ENCODE assay signal across 8 cellular contexts in genomic region chr7:113774182-113774807, GRCh38.
A peak's percentile ranks its signal among the peaks of the same experiment; 100 is the strongest.
DNase-seq lines count a peak whose midpoint lies in the region; ATAC-seq and TF ChIP-seq lines count a peak whose summit lies in the region.

No MANE protein-coding gene starts in this region.

- peaks cover 6 to 13% of the 10 kb centered on the region in 2 donors for H3K9me3 Mint-ChIP-seq in effector memory CD8-positive, alpha-beta T cell

- intact Hi-C loops in lower leg skin (cut with DNase I; ENCODE audit: low total_unique reads): no loop called here

- peak; percentile 84 for ATAC-seq in GM19467 (IDR thresholded peaks at IDR 0.05; ENCODE audit: unreplicated experiment)
- ATAC-seq in HG03442 (IDR thresholded peaks at IDR 0.05; ENCODE audit: unreplicated experiment): peak; percentile 90
- ATAC-seq in effector memory CD8-positive, alpha-beta T cell (replicated peaks): no peak

- H3K4me1 Mint-ChIP-seq in effector memory CD8-positive, alpha-beta T cell (ENCODE audit: low read depth in 2 of 2): no peaks in the 10 kb centered on the region

- TF ChIP-seq CTCF in lower leg skin (IDR thresholded peaks at IDR 0.05): no peak

- no peaks in the 10 kb centered on the region for H3K27me3 Mint-ChIP-seq in effector memory CD8-positive, alpha-beta T cell

- no peak overlapping the region for H3K4me3 ChIP-seq in lower leg skin (ENCODE audit: low read depth, poor library complexity, severe bottlenecking)

- H3K4me3 Mint-ChIP-seq in effector memory CD8-positive, alpha-beta T cell: no peak overlapping the region

- H3K27ac Mint-ChIP-seq in effector memory CD8-positive, alpha-beta T cell: no peak overlapping the region

- DNase-seq in DMS 273 (lab: John Stamatoyannopoulos, UW; ENCODE audit: unreplicated experiment): peak; percentile 80
- peak; percentile 61 for DNase-seq in NCI-H774 (lab: John Stamatoyannopoulos, UW)
- DNase-seq in cerebellum (ENCODE audit: low spot score): peak; percentile 23
- peak; percentile 32 to 84 for DNase-seq in lung microvascular endothelial cell (ENCODE audit: low read depth in 2 of 2)
- no peak for DNase-seq in lower leg skin (ENCODE audit: low spot score in 2 of 2)
- no peak for DNase-seq in effector memory CD8-positive, alpha-beta T cell

- 24 to 31% methylated on average over 3 of the region's 3 CpGs for WGBS in lower leg skin, 2 donors

- TF ChIP-seq POLR2A in lower leg skin (IDR thresholded peaks at IDR 0.05): no peak

- no peaks in the 10 kb centered on the region for H3K36me3 Mint-ChIP-seq in effector memory CD8-positive, alpha-beta T cell (ENCODE audit: insufficient read depth)

Comparison
In these comparisons a context has a peak if more than half of its experiments do, and no peak if none do; other contexts are left out.
1. DNase-seq: peak in DMS 273 (single experiment), NCI-H774 (single experiment), cerebellum (single experiment) and lung microvascular endothelial cell (2 of 2); none in lower leg skin (0 of 2) and effector memory CD8-positive, alpha-beta T cell (0 of 3).